Comparison of ENCODE assay signal across 2 cellular contexts in the genomic region with DNA sequence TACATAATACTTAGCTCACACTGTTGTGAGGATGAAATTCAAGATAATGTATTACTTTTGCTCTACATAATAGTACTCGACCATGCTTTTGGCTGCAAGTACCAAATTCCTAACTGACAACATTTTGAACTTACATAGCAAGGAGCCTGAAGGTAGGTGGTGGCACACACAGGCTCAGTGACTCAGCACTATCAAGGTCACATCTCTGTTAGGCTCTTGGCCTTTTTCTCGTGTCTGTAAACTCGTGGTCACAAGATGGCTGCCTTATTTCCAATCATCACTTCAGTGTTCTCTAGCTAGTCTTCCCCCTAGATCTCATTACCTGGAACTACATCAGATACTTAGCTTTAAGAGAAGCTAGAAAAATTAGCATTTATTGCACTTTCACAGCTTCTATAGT.
TF ChIP-seq lines count a peak whose summit lies in the region.

No MANE protein-coding gene starts in this region.

TF ChIP-seq in GM23338, 12 proteins besides CTCF, POLR2A, EP300 and RAD21 (continues in another document):
- TF ChIP-seq STAT1 (IDR thresholded peaks at IDR 0.05; ENCODE audit: unreplicated experiment) (no peak), REST (IDR thresholded peaks at IDR 0.05; ENCODE audit: unreplicated experiment) (no peak), ZNF331 (CRISPR knock-in tag; IDR thresholded peaks at IDR 0.05; ENCODE audit: low read depth) (no peak), NANOG (IDR thresholded peaks at IDR 0.05; ENCODE audit: borderline replicate concordance) (no peak), EZH2phosphoT487 (IDR thresholded peaks at IDR 0.05; ENCODE audit: unreplicated experiment) (no peak), ETS1 (IDR thresholded peaks at IDR 0.05) (no peak), CREB1 (CRISPR knock-in tag; IDR thresholded peaks at IDR 0.05; ENCODE audit: low read depth) (no peak), JUNB (IDR thresholded peaks at IDR 0.05; ENCODE audit: unreplicated experiment) (no peak), ZNF462 (CRISPR knock-in tag; IDR thresholded peaks at IDR 0.05) (no peak), POLR2AphosphoS5 (IDR thresholded peaks at IDR 0.05; ENCODE audit: low read depth) (no peak)

TF ChIP-seq in HCT116, 20 proteins besides CTCF, POLR2A, EP300 and RAD21:
- TF ChIP-seq ZFX (IDR thresholded peaks at IDR 0.05) (no peak), REST (IDR thresholded peaks at IDR 0.05; ENCODE audit: low read depth) (no peak), ATF3 (IDR thresholded peaks at IDR 0.05) (no peak), JUND (IDR thresholded peaks at IDR 0.05) (no peak), ELF1 (IDR thresholded peaks at IDR 0.05; ENCODE audit: borderline replicate concordance, low read depth) (no peak), ZNF274 (IDR thresholded peaks at IDR 0.05; ENCODE audit: low read depth, low read length) (no peak)
